In genomic region chr14:103125098-103126070, GRCh38 we compare ENCODE assay signal across 17 cellular contexts. TPM values are rescaled to one million over a fixed set of nuclear protein-coding genes. Genes with fewer than 3 reads are reported as not detected.
DNase-seq lines count a peak whose midpoint lies in the region; ATAC-seq and TF ChIP-seq lines count a peak whose summit lies in the region.
"Had no signal": no experiment of that assay in that cellular context is flagged by ENCODE, and none has a peak within 500 bp of the region (broad histone marks: within the 10 kb centered on the region; RNA-seq: fewer than 3 reads in every experiment).

No MANE protein-coding gene starts in this region.

- TF ChIP-seq CTCF in CD14-positive monocyte (IDR thresholded peaks at IDR 0.05) = no peak
- TF ChIP-seq CTCF in chondrocyte (IDR thresholded peaks at IDR 0.05) = no peak
- TF ChIP-seq CTCF in lower lobe of right lung (IDR thresholded peaks at IDR 0.05) = no peak
- no peak for TF ChIP-seq CTCF in smooth muscle cell (IDR thresholded peaks at IDR 0.05; ENCODE audit: borderline replicate concordance, insufficient read depth, poor library complexity, severe bottlenecking)

- H3K4me3 ChIP-seq in lower lobe of right lung = peak overlapping the region; percentile 77
- H3K4me3 ChIP-seq in smooth muscle cell = no peak overlapping the region
- H3K4me3 ChIP-seq: body of pancreas had no signal

- H3K4me3 Mint-ChIP-seq in CD14-positive monocyte (peak overlapping the region; percentile 95 to 98), chondrocyte (ENCODE audit: unreplicated experiment) (peak overlapping the region; percentile 20)
- no peak overlapping the region for H3K4me3 Mint-ChIP-seq in activated T-cell treated with anti-CD3 and anti-CD28 coated beads, Interleukin-2, amount 50 U/mL, for 72 hours
- H3K4me3 Mint-ChIP-seq: activated B cell treated with CpG ODN at 0.5 μM for 24 hours; activated CD8-positive, alpha-beta memory T cell treated with anti-CD3 and anti-CD28 coated beads, Interleukin-2, amount 10 ng/mL, durations not matched to agents 7 days and 5 days; memory B cell had no signal

- no peak for ATAC-seq in lower lobe of right lung
- ATAC-seq in HG02885 (IDR thresholded peaks at IDR 0.05; ENCODE audit: poor library complexity, unreplicated experiment) = no peak
- no peak for ATAC-seq in activated T-cell treated with anti-CD3 and anti-CD28 coated beads, Interleukin-2, amount 50 U/mL, for 72 hours (replicated peaks in 1 of 2)
- ATAC-seq: activated CD8-positive, alpha-beta memory T cell treated with anti-CD3 and anti-CD28 coated beads, Interleukin-2, amount 10 ng/mL, durations not matched to agents 7 days and 5 days; body of pancreas; foreskin keratinocyte had no signal

- no peak overlapping the region for H3K9ac ChIP-seq in smooth muscle cell (ENCODE audit: low read depth)

- H3K4me1 Mint-ChIP-seq in CD14-positive monocyte = peaks cover 51% of the 10 kb centered on the region
- peaks cover 41% of the 10 kb centered on the region for H3K4me1 Mint-ChIP-seq in chondrocyte (ENCODE audit: low read depth)
- peaks cover 10% of the 10 kb centered on the region for H3K4me1 Mint-ChIP-seq in activated T-cell treated with anti-CD3 and anti-CD28 coated beads, Interleukin-2, amount 50 U/mL, for 72 hours (ENCODE audit: low read depth)
- H3K4me1 Mint-ChIP-seq: activated CD8-positive, alpha-beta memory T cell treated with anti-CD3 and anti-CD28 coated beads, Interleukin-2, amount 10 ng/mL, durations not matched to agents 7 days and 5 days had no signal

- no peak overlapping the region for H2AFZ ChIP-seq in smooth muscle cell (ENCODE audit: low read depth)

- WGBS in smooth muscle cell (ENCODE audit: low lambda C conversion rate) = 96% methylated on average over 13 of the region's 13 CpGs

- H3K27me3 Mint-ChIP-seq in CD14-positive monocyte (ENCODE audit: low read depth in 3 of 3) (no peaks in the 10 kb centered on the region), chondrocyte (ENCODE audit: low read depth) (peaks cover 2% of the 10 kb centered on the region)
- peaks cover 19% of the 10 kb centered on the region for H3K27me3 Mint-ChIP-seq in activated T-cell treated with anti-CD3 and anti-CD28 coated beads, Interleukin-2, amount 50 U/mL, for 72 hours (ENCODE audit: low read depth)

- H3K36me3 Mint-ChIP-seq in CD14-positive monocyte = peaks cover 46 to 58% of the 10 kb centered on the region in 2 donors
- H3K36me3 Mint-ChIP-seq in chondrocyte (ENCODE audit: low read depth) = no peaks in the 10 kb centered on the region
- no peaks in the 10 kb centered on the region for H3K36me3 Mint-ChIP-seq in activated T-cell treated with anti-CD3 and anti-CD28 coated beads, Interleukin-2, amount 50 U/mL, for 72 hours (ENCODE audit: insufficient read depth in 2 of 2)
- H3K36me3 Mint-ChIP-seq: activated CD8-positive, alpha-beta memory T cell treated with anti-CD3 and anti-CD28 coated beads, Interleukin-2, amount 10 ng/mL, durations not matched to agents 7 days and 5 days; memory B cell had no signal

- H3K9me3 ChIP-seq in lower lobe of right lung (no peaks in the 10 kb centered on the region), smooth muscle cell (replicated peaks; ENCODE audit: low read depth) (no peaks in the 10 kb centered on the region)
- H3K9me3 ChIP-seq: body of pancreas had no signal

- H3K36me3 ChIP-seq in lower lobe of right lung (peaks cover 27% of the 10 kb centered on the region), smooth muscle cell (ENCODE audit: low read depth) (no peaks in the 10 kb centered on the region)

- intact Hi-C loops in CD14-positive monocyte (cut with micrococcal nuclease) (no loop called here), lower lobe of right lung (cut with DNase I) (no loop called here)

- H3K27me3 ChIP-seq in lower lobe of right lung (ENCODE audit: low read depth) (no peaks in the 10 kb centered on the region), smooth muscle cell (ENCODE audit: low read depth) (no peaks in the 10 kb centered on the region)
- H3K27me3 ChIP-seq: body of pancreas had no signal

- H3F3A ChIP-seq in smooth muscle cell (ENCODE audit: low read depth) = no peaks in the 10 kb centered on the region

- peaks cover 83% of the 10 kb centered on the region for H3K4me1 ChIP-seq in lower lobe of right lung
- peaks cover 31% of the 10 kb centered on the region for H3K4me1 ChIP-seq in smooth muscle cell (ENCODE audit: low read depth)

- H3K27ac Mint-ChIP-seq in CD14-positive monocyte = peak overlapping the region; percentile 37 to 81 (median 69)
- no peak overlapping the region for H3K27ac Mint-ChIP-seq in chondrocyte (ENCODE audit: unreplicated experiment)
- H3K27ac Mint-ChIP-seq in activated T-cell treated with anti-CD3 and anti-CD28 coated beads, Interleukin-2, amount 50 U/mL, for 72 hours = no peak overlapping the region
- H3K27ac Mint-ChIP-seq: activated B cell treated with CpG ODN at 0.5 μM for 24 hours; activated CD8-positive, alpha-beta memory T cell treated with anti-CD3 and anti-CD28 coated beads, Interleukin-2, amount 10 ng/mL, durations not matched to agents 7 days and 5 days; memory B cell had no signal

- H3K27ac ChIP-seq in lower lobe of right lung (no peak overlapping the region), smooth muscle cell (ENCODE audit: low read depth) (no peak overlapping the region)
- H3K27ac ChIP-seq: body of pancreas, foreskin keratinocyte had no signal

- peak overlapping the region; percentile 94 for H3K4me2 ChIP-seq in smooth muscle cell

- H4K20me1 ChIP-seq in smooth muscle cell (ENCODE audit: low read depth) = peaks cover 53% of the 10 kb centered on the region

- DNase-seq in CD14-positive monocyte (ENCODE audit: low spot score) (peak; percentile 41), chondrocyte (ENCODE audit: low spot score) (no peak), lower lobe of right lung (no peak), smooth muscle cell (lab: John Stamatoyannopoulos, UW; ENCODE audit: unreplicated experiment) (no peak), NCI-H82 treated with DMSO at 0.1 percent for 48 hours (lab: John Stamatoyannopoulos, UW; ENCODE audit: unreplicated experiment) (no peak), NCI-H2227 (lab: John Stamatoyannopoulos, UW; ENCODE audit: unreplicated experiment) (no peak)
- no peak for DNase-seq in activated T-cell treated with anti-CD3 and anti-CD28 coated beads, Interleukin-2, amount 50 U/mL, for 72 hours
- DNase-seq: activated B cell treated with CpG ODN at 0.5 μM for 24 hours; activated CD8-positive, alpha-beta memory T cell treated with anti-CD3 and anti-CD28 coated beads, Interleukin-2, amount 10 ng/mL, durations not matched to agents 7 days and 5 days; effector CD8-positive, alpha-beta T cell; foreskin keratinocyte; substantia nigra; T-helper 1 cell had no signal

- peaks cover 0 to 2% (median 0%) of the 10 kb centered on the region in 7 donors for H3K9me3 Mint-ChIP-seq in CD14-positive monocyte
- no peaks in the 10 kb centered on the region for H3K9me3 Mint-ChIP-seq in chondrocyte (ENCODE audit: low read depth)
- no peaks in the 10 kb centered on the region for H3K9me3 Mint-ChIP-seq in activated T-cell treated with anti-CD3 and anti-CD28 coated beads, Interleukin-2, amount 50 U/mL, for 72 hours
- H3K9me3 Mint-ChIP-seq: activated B cell treated with CpG ODN at 0.5 μM for 24 hours had no signal

- peaks cover 6% of the 10 kb centered on the region for H3K79me2 ChIP-seq in smooth muscle cell (ENCODE audit: low read depth)

RNA-seq across cellular contexts. Expression of gene TNFAIP2, which starts 2.1 kb away (rescaled TPM):
- polyA plus RNA-seq in CD14-positive monocyte (10 to 100 TPM; 41.5 to 50.8 TPM), smooth muscle cell (57.7 and 76.5 TPM in 2 replicates)
- total RNA-seq in chondrocyte (1.9 to 16.7 TPM (median 13.3 TPM) in 3 replicates), lower lobe of right lung (254 TPM), smooth muscle cell (35.7 and 46.5 TPM in 2 replicates)
- 10 to 100 TPM in 1 of 2 donors, 1 to 10 TPM in 1; 8.8 to 12.2 TPM for total RNA-seq in activated T-cell treated with anti-CD3 and anti-CD28 coated beads, Interleukin-2, amount 50 U/mL, for 72 hours

RNA-seq across cellular contexts. Expression of gene EXOC3L4, which starts 30.9 kb away (rescaled TPM):
- polyA plus RNA-seq in CD14-positive monocyte = not detected
- not detected in 3 replicates for total RNA-seq in chondrocyte
- 3.6 TPM for total RNA-seq in lower lobe of right lung
- not detected in 2 replicates for total RNA-seq in smooth muscle cell
- not detected in 2 replicates for polyA plus RNA-seq in smooth muscle cell
- not detected for total RNA-seq in activated T-cell treated with anti-CD3 and anti-CD28 coated beads, Interleukin-2, amount 50 U/mL, for 72 hours
- total RNA-seq: activated B cell treated with CpG ODN at 0.5 μM for 24 hours; activated CD8-positive, alpha-beta memory T cell treated with anti-CD3 and anti-CD28 coated beads, Interleukin-2, amount 10 ng/mL, durations not matched to agents 7 days and 5 days; foreskin keratinocyte; RPMI7951 had no signal
- polyA plus RNA-seq: foreskin keratinocyte had no signal

RNA-seq across cellular contexts. Expression of gene LBHD2, which starts 41.4 kb away (rescaled TPM):
- polyA plus RNA-seq in CD14-positive monocyte (not detected), smooth muscle cell (not detected in 2 replicates)
- total RNA-seq in chondrocyte (not detected in 3 replicates), lower lobe of right lung (not detected), smooth muscle cell (not detected in 2 replicates)
- total RNA-seq in activated T-cell treated with anti-CD3 and anti-CD28 coated beads, Interleukin-2, amount 50 U/mL, for 72 hours = not detected
- total RNA-seq: activated B cell treated with CpG ODN at 0.5 μM for 24 hours; activated CD8-positive, alpha-beta memory T cell treated with anti-CD3 and anti-CD28 coated beads, Interleukin-2, amount 10 ng/mL, durations not matched to agents 7 days and 5 days; body of pancreas; foreskin keratinocyte; RPMI7951 had no signal
- polyA plus RNA-seq: foreskin keratinocyte had no signal

Comparison
In these comparisons a context has a peak if more than half of its experiments do, and no peak if none do; other contexts are left out.
1. H3K27ac Mint-ChIP-seq: peak in CD14-positive monocyte (7 of 7); none in chondrocyte (single experiment) and activated T-cell treated with anti-CD3 and anti-CD28 coated beads, Interleukin-2, amount 50 U/mL, for 72 hours (single experiment).
2. H3K4me3 Mint-ChIP-seq: peak in CD14-positive monocyte (2 of 2) and chondrocyte (single experiment); none in activated T-cell treated with anti-CD3 and anti-CD28 coated beads, Interleukin-2, amount 50 U/mL, for 72 hours (0 of 2).